Comparison of ENCODE assay signal across 20 cellular contexts in the genomic region with DNA sequence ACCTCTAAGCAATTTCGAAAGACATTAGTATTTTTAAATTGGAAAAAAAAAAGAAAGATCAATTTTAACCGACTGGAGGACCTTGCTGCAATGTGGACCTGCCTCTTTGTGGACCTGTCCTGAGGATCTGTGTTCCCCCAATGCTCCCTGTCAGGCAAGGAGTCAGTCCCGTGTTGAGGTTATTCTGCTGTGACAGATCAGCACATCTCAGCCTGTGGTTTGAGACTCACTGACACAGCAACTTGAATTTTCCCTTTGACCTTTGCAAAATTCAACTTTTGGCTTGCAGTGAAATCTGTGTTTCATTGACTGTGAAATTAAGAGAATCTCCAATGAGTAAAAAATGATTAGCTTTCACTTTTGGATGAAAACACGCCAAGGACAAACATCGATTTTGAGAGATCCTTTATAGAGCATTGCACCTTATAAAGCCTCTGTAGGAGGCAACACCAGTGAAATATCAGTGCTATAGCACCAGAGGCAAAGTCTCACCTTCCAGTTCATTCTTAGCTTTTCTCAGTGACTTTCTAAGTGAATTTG.
"Had no signal": no experiment of that assay in that cellular context is flagged by ENCODE, and none has a peak within 500 bp of the region (broad histone marks: within the 10 kb centered on the region; RNA-seq: fewer than 3 reads in every experiment).

No MANE protein-coding gene starts in this region.

- DNase-seq: NCI-H1048, NCI-H1105, NCI-H1417, NCI-H1436 treated with DMSO at 0.1 percent for 48 hours, NCI-H1694, NCI-H187 treated with DMSO at 0.1 percent for 48 hours, NCI-H2029 treated with DMSO at 0.1 percent for 48 hours, NCI-H2171 treated with DMSO at 0.1 percent for 48 hours, NCI-H345, NCI-H446 treated with DMSO at 0.1 percent for 48 hours, NCI-H510A treated with DMSO at 0.1 percent for 48 hours, NCI-H526, NCI-H82, SHP77, T-helper 1 cell, T-helper 17 cell had no signal

- ATAC-seq: SK-N-SH treated with all-trans-retinoic acid at 6 μM for 48 hours, T-helper 17 cell had no signal

- FAIRE-seq: HTR-8/SVneo had no signal

- H3K27ac ChIP-seq: HL-60, RWPE1 had no signal
